22 cellular contexts compared by ENCODE assay signal in the genomic region with DNA sequence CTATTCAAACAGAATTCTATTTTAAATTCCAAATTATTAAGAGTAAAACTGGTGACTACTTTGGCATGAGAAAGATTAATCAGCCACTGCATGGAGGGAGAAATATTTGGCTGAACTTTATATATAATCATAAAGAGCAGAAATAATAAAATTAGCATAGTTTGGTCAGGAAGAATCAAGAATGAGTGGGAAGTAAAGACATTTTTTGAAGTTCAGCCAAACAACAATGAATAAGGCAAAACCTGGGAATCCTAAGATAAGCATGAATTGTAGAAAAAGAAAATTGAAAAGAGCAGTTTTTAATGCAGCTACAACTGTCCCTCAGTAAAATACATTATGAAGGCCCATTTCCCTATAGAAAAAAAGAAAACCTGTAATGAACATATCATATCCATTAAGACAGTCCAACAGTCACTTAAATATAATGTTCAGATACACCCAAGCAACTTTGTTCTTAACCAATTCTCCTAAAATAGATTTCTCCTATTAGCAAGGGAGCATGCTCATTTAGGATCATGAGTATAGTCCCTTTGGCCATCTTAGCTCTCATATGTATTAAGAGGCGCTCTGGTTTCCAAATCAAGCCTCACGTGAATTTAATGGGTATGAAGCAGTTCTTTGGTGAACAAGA.
"Had no signal": no experiment of that assay in that cellular context is flagged by ENCODE, and none has a peak within 500 bp of the region (broad histone marks: within the 10 kb centered on the region; RNA-seq: fewer than 3 reads in every experiment).

No MANE protein-coding gene starts in this region.

- H3K27ac ChIP-seq: esophagus muscularis mucosa, gastroesophageal sphincter, left ventricle myocardium inferior, lower lobe of right lung, neutrophil, sigmoid colon, skin epidermis, stomach, thoracic aorta had no signal

- H3K27me3 ChIP-seq: esophagus muscularis mucosa, gastroesophageal sphincter, neutrophil, sigmoid colon, stomach had no signal

- H3K9me3 ChIP-seq: esophagus muscularis mucosa, gastroesophageal sphincter, left ventricle myocardium inferior, lower lobe of right lung, neutrophil, sigmoid colon, stomach, thoracic aorta had no signal

- H3K4me1 ChIP-seq: lower lobe of right lung, sigmoid colon, stomach had no signal

- H3K4me3 ChIP-seq: esophagus muscularis mucosa, gastroesophageal sphincter, left ventricle myocardium inferior, lower lobe of right lung, sigmoid colon, skin epidermis, stomach, thoracic aorta had no signal

- H3K27me3 Mint-ChIP-seq: memory B cell had no signal

- H3K36me3 ChIP-seq: left ventricle myocardium inferior, lower lobe of right lung, neutrophil, stomach, thoracic aorta had no signal

- H3K4me1 Mint-ChIP-seq: immature natural killer cell; memory B cell; naive thymus-derived CD4-positive, alpha-beta T cell had no signal

- H3K36me3 Mint-ChIP-seq: immature natural killer cell; memory B cell; naive thymus-derived CD4-positive, alpha-beta T cell had no signal

- DNase-seq: effector memory CD4-positive, alpha-beta T cell; foreskin fibroblast; glutamatergic neuron; immature natural killer cell; left cardiac atrium; left ventricle myocardium inferior; lower lobe of right lung; naive thymus-derived CD4-positive, alpha-beta T cell; posterior cingulate gyrus; sigmoid colon; stimulated activated CD4-positive, alpha-beta T cell treated with anti-CD3 and anti-CD28 coated beads, Interleukin-2, amount 100 ng/mL, for 24 hours; stimulated activated naive CD4-positive, alpha-beta T cell; stomach; substantia nigra; trophoblast cell had no signal

- ATAC-seq: gastroesophageal sphincter; left cardiac atrium; lower lobe of right lung; naive thymus-derived CD4-positive, alpha-beta T cell had no signal

- H3K27ac Mint-ChIP-seq: immature natural killer cell; memory B cell; naive thymus-derived CD4-positive, alpha-beta T cell had no signal

- H3K4me3 Mint-ChIP-seq: immature natural killer cell; memory B cell; naive thymus-derived CD4-positive, alpha-beta T cell had no signal

- H3K9me3 Mint-ChIP-seq: immature natural killer cell; memory B cell; naive thymus-derived CD4-positive, alpha-beta T cell had no signal

- FAIRE-seq: keratinocyte had no signal
